In genomic region chr17:17590141-17590735, GRCh38 we compare ENCODE assay signal across 8 cellular contexts. TPM values are rescaled to one million over a fixed set of nuclear protein-coding genes. Genes with fewer than 3 reads are reported as not detected.
A peak's percentile ranks its signal among the peaks of the same experiment; 100 is the strongest.
DNase-seq lines count a peak whose midpoint lies in the region; ATAC-seq and TF ChIP-seq lines count a peak whose summit lies in the region.

No MANE protein-coding gene starts in this region.

- H4K20me1 ChIP-seq in KMS-11 (ENCODE audit: insufficient read depth): no peaks in the 10 kb centered on the region

- intact Hi-C loops in CD14-positive monocyte (cut with micrococcal nuclease): loop anchor here (2.0 to 5.0 kb wide), 4 partner anchors 52 to 162 kb away; partner anchors contain the start of genes MED9 (in 1 of the 2) and RASD1 (in 1 of the 2)

- no peaks in the 10 kb centered on the region for H3K27me3 ChIP-seq in KMS-11 (ENCODE audit: insufficient read depth, low read depth)

- H3K36me3 ChIP-seq in KMS-11 (ENCODE audit: insufficient read depth): no peaks in the 10 kb centered on the region

- ATAC-seq in GM21576 (IDR thresholded peaks at IDR 0.05; ENCODE audit: unreplicated experiment): no peak
- no peak for ATAC-seq in GM18909 (IDR thresholded peaks at IDR 0.05; ENCODE audit: poor library complexity, unreplicated experiment)

- H3K9me3 Mint-ChIP-seq in CD14-positive monocyte (no peaks in the 10 kb centered on the region), chondrocyte (ENCODE audit: low read depth) (no peaks in the 10 kb centered on the region), nephron progenitor cell (peaks cover 11% of the 10 kb centered on the region)

- H3K27ac Mint-ChIP-seq in CD14-positive monocyte: peak overlapping the region in 3 of 7 donors; percentile 83 to 92 (median 89)
- peak overlapping the region; percentile 79 for H3K27ac Mint-ChIP-seq in chondrocyte (ENCODE audit: unreplicated experiment)
- H3K27ac Mint-ChIP-seq in nephron progenitor cell: no peak overlapping the region

- no peaks in the 10 kb centered on the region for H3K79me2 ChIP-seq in KMS-11 (ENCODE audit: insufficient read depth, low read depth)

- H3K27me3 Mint-ChIP-seq in CD14-positive monocyte (ENCODE audit: low read depth in 3 of 3): peaks cover 0 to 3% (median 2%) of the 10 kb centered on the region in 3 donors
- no peaks in the 10 kb centered on the region for H3K27me3 Mint-ChIP-seq in chondrocyte (ENCODE audit: low read depth)
- no peaks in the 10 kb centered on the region for H3K27me3 Mint-ChIP-seq in nephron progenitor cell (ENCODE audit: low read depth, poor library complexity)

- H3K4me2 ChIP-seq in KMS-11: peak overlapping the region; percentile 68

- peak overlapping the region; percentile 74; the same call in 1 of the 2 replicates for H3K9ac ChIP-seq in KMS-11

- H3K36me3 Mint-ChIP-seq in CD14-positive monocyte (peaks cover 0 to 3% of the 10 kb centered on the region in 2 donors), chondrocyte (ENCODE audit: low read depth) (no peaks in the 10 kb centered on the region), nephron progenitor cell (ENCODE audit: low read depth) (peaks cover 17% of the 10 kb centered on the region)

- DNase-seq in CD14-positive monocyte (ENCODE audit: low spot score) (no peak), chondrocyte (ENCODE audit: low spot score) (no peak), nephron progenitor cell (no peak), NCI-H2081 (lab: John Stamatoyannopoulos, UW) (no peak), 8988T (no peak)

- no peak overlapping the region for H3K4me3 ChIP-seq in KMS-11 (IDR thresholded peaks at IDR 0.05; ENCODE audit: insufficient read depth, low read depth, low read length)

- no peak overlapping the region for H3K27ac ChIP-seq in KMS-11

- peak overlapping the region; percentile 85 to 96 for H3K4me3 Mint-ChIP-seq in CD14-positive monocyte
- H3K4me3 Mint-ChIP-seq in chondrocyte (ENCODE audit: unreplicated experiment): peak overlapping the region; percentile 89
- H3K4me3 Mint-ChIP-seq in nephron progenitor cell: peak overlapping the region; percentile 97

- TF ChIP-seq CTCF in CD14-positive monocyte (IDR thresholded peaks at IDR 0.05) (no peak), KMS-11 (conservative IDR thresholded peaks at IDR 0.05; ENCODE audit: low read depth, low read length) (no peak), chondrocyte (IDR thresholded peaks at IDR 0.05) (no peak), nephron progenitor cell (IDR thresholded peaks at IDR 0.05) (no peak)

- H2AFZ ChIP-seq in KMS-11 (ENCODE audit: low read depth): no peak overlapping the region; the same call in 1 of the 2 replicates

- peaks cover 8% of the 10 kb centered on the region for H3K4me1 ChIP-seq in KMS-11 (ENCODE audit: low read depth, poor library complexity, severe bottlenecking)

- H3K4me1 Mint-ChIP-seq in CD14-positive monocyte (peaks cover 30% of the 10 kb centered on the region), chondrocyte (ENCODE audit: low read depth) (peaks cover 16% of the 10 kb centered on the region), nephron progenitor cell (peaks cover 28% of the 10 kb centered on the region)

RNA-seq across cellular contexts. Expression of gene PEMT, which starts 1.3 kb away (rescaled TPM):
- polyA plus RNA-seq in CD14-positive monocyte: 10 to 100 TPM; 38.4 to 41.0 TPM
- 27.5 to 33.8 TPM (median 31.1 TPM) in 3 replicates for total RNA-seq in chondrocyte
